13 cellular contexts compared by ENCODE assay signal in the genomic region with DNA sequence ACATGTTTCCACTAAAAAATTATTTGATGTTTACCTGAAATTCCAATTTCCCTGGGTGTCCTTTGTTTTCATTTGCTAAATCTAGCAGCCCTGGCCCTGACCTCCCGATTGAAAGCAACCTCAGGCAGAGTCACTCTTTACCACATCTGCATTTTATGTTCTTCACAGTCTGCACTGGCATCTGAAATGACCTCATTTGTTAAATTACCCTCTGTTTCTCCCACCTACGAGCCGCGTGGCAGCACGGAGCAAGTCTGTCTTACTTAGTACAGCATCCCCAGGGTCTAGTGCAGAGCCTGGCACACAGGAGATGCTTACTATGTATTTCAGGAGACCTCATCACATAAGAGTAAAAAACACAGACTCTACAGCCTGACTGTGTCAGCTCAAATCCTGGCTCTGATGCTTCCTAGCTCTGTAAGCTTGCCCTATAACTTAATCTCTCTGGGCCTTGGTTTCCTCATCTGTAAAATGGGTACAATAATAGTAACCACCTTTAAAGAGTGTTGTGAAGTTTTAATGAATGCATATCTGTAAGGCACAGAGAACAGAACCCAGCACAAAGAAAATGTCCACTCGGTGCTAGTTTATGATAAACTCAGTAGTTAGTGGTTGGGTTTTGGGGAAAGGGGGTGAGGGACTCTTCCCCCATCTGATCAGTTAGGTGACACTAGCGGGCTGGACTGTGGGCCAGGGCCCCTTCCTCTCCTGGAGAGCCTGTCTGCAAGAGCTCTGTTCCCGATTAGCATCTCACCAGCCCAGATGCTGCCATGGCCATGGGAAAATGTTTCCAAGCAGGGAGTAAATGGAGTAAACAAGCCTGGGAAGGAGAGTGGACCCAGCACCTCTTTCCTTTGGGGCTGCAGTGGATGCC.
DNase-seq lines count a peak whose midpoint lies in the region; ATAC-seq lines count a peak whose summit lies in the region.
"Had no signal": no experiment of that assay in that cellular context is flagged by ENCODE, and none has a peak within 500 bp of the region (broad histone marks: within the 10 kb centered on the region; RNA-seq: fewer than 3 reads in every experiment).

No MANE protein-coding gene starts in this region.

- peak overlapping the region; percentile 87 for H3K27ac Mint-ChIP-seq in activated CD4-positive, alpha-beta T cell treated with anti-CD3 and anti-CD28 coated beads, Interleukin-2, amount 10 ng/mL, durations not matched to agents 7 days and 5 days
- H3K27ac Mint-ChIP-seq in stimulated activated effector memory CD8-positive, alpha-beta T cell treated with anti-CD3 and anti-CD28 coated beads, Interleukin-12 subunit alpha, Interleukin-12 subunit beta, amount 100 ng/mL, for 72 hours = peak overlapping the region; percentile 98
- H3K27ac Mint-ChIP-seq: GM23338, progenitor cell of endocrine pancreas had no signal

- CTCF ChIA-PET in activated CD4-positive, alpha-beta T cell treated with anti-CD3 and anti-CD28 coated beads, Interleukin-2, amount 10 ng/mL, durations not matched to agents 7 days and 5 days (lab: Charles Lee) = interaction anchor here (0.5 to 5.7 kb wide), 7 partner anchors 12 to 1309 kb away, joined by 3 to 27 read pairs (median 3); no protein-coding TSS in a partner anchor

- peak overlapping the region; percentile 64 for H3K4me3 Mint-ChIP-seq in activated T-cell treated with anti-CD3 and anti-CD28 coated beads, Interleukin-2, amount 50 U/mL, for 4 hours
- H3K4me3 Mint-ChIP-seq in activated CD4-positive, alpha-beta T cell treated with anti-CD3 and anti-CD28 coated beads, Interleukin-2, amount 10 ng/mL, durations not matched to agents 7 days and 5 days = no peak overlapping the region
- H3K4me3 Mint-ChIP-seq in stimulated activated effector memory CD8-positive, alpha-beta T cell treated with anti-CD3 and anti-CD28 coated beads, Interleukin-12 subunit alpha, Interleukin-12 subunit beta, amount 100 ng/mL, for 72 hours = peak overlapping the region; percentile 72
- H3K4me3 Mint-ChIP-seq: GM23338 had no signal

- POLR2A ChIA-PET in activated CD4-positive, alpha-beta T cell treated with anti-CD3 and anti-CD28 coated beads, Interleukin-2, amount 10 ng/mL, durations not matched to agents 7 days and 5 days (lab: Charles Lee) = no interaction called here

- H3K9me3 Mint-ChIP-seq in activated T-cell treated with anti-CD3 and anti-CD28 coated beads, Interleukin-2, amount 50 U/mL, for 4 hours = no peaks in the 10 kb centered on the region
- H3K9me3 Mint-ChIP-seq in activated CD4-positive, alpha-beta T cell treated with anti-CD3 and anti-CD28 coated beads, Interleukin-2, amount 10 ng/mL, durations not matched to agents 7 days and 5 days = no peaks in the 10 kb centered on the region
- H3K9me3 Mint-ChIP-seq in stimulated activated effector memory CD8-positive, alpha-beta T cell treated with anti-CD3 and anti-CD28 coated beads, Interleukin-12 subunit alpha, Interleukin-12 subunit beta, amount 100 ng/mL, for 72 hours = no peaks in the 10 kb centered on the region
- H3K9me3 Mint-ChIP-seq: GM23338 had no signal

- peaks cover 40% of the 10 kb centered on the region for H3K36me3 Mint-ChIP-seq in activated T-cell treated with anti-CD3 and anti-CD28 coated beads, Interleukin-2, amount 50 U/mL, for 4 hours (ENCODE audit: insufficient read depth)
- H3K36me3 Mint-ChIP-seq in activated CD4-positive, alpha-beta T cell treated with anti-CD3 and anti-CD28 coated beads, Interleukin-2, amount 10 ng/mL, durations not matched to agents 7 days and 5 days (ENCODE audit: low read depth) = peaks cover 66% of the 10 kb centered on the region
- H3K36me3 Mint-ChIP-seq in stimulated activated effector memory CD8-positive, alpha-beta T cell treated with anti-CD3 and anti-CD28 coated beads, Interleukin-12 subunit alpha, Interleukin-12 subunit beta, amount 100 ng/mL, for 72 hours = peaks cover 91% of the 10 kb centered on the region

- no peaks in the 10 kb centered on the region for H3K27me3 Mint-ChIP-seq in activated T-cell treated with anti-CD3 and anti-CD28 coated beads, Interleukin-2, amount 50 U/mL, for 4 hours (ENCODE audit: low read depth)
- H3K27me3 Mint-ChIP-seq in activated CD4-positive, alpha-beta T cell treated with anti-CD3 and anti-CD28 coated beads, Interleukin-2, amount 10 ng/mL, durations not matched to agents 7 days and 5 days = no peaks in the 10 kb centered on the region
- H3K27me3 Mint-ChIP-seq: progenitor cell of endocrine pancreas had no signal

- no peak for DNase-seq in activated T-cell treated with anti-CD3 and anti-CD28 coated beads, Interleukin-2, amount 50 U/mL, for 4 hours
- no peak for DNase-seq in activated T-cell treated with anti-CD3 and anti-CD28 coated beads, Interleukin-2, amount 50 U/mL, for 1 hour
- peak; percentile 27 for DNase-seq in activated CD4-positive, alpha-beta T cell treated with anti-CD3 and anti-CD28 coated beads, Interleukin-2, amount 10 ng/mL, durations not matched to agents 7 days and 5 days
- DNase-seq in stimulated activated effector memory CD8-positive, alpha-beta T cell treated with anti-CD3 and anti-CD28 coated beads, Interleukin-12 subunit alpha, Interleukin-12 subunit beta, amount 100 ng/mL, for 72 hours (ENCODE audit: low spot score in 2 of 2) = peak in 1 of 2 donors; percentile 69
- no peak for DNase-seq in RPMI8226
- DNase-seq in HUDEP-2 (lab: John Stamatoyannopoulos, UW; ENCODE audit: unreplicated experiment in 76 of 76) = no peak
- DNase-seq: dermis blood vessel endothelial cell, GDM1, left lung had no signal

- peak; percentile 55 to 76 for ATAC-seq in activated T-cell treated with anti-CD3 and anti-CD28 coated beads, Interleukin-2, amount 50 U/mL, for 4 hours
- ATAC-seq in stimulated activated effector memory CD8-positive, alpha-beta T cell treated with anti-CD3 and anti-CD28 coated beads, Interleukin-12 subunit alpha, Interleukin-12 subunit beta, amount 100 ng/mL, for 72 hours = peak; percentile 85
- ATAC-seq in GM21786 (IDR thresholded peaks at IDR 0.05; ENCODE audit: unreplicated experiment) = no peak
- ATAC-seq: GM23338, left lung had no signal

- H3K4me1 Mint-ChIP-seq in activated T-cell treated with anti-CD3 and anti-CD28 coated beads, Interleukin-2, amount 50 U/mL, for 4 hours (ENCODE audit: low read depth) = peaks cover 54% of the 10 kb centered on the region
- H3K4me1 Mint-ChIP-seq in activated CD4-positive, alpha-beta T cell treated with anti-CD3 and anti-CD28 coated beads, Interleukin-2, amount 10 ng/mL, durations not matched to agents 7 days and 5 days = peaks cover 69% of the 10 kb centered on the region
- H3K4me1 Mint-ChIP-seq in stimulated activated effector memory CD8-positive, alpha-beta T cell treated with anti-CD3 and anti-CD28 coated beads, Interleukin-12 subunit alpha, Interleukin-12 subunit beta, amount 100 ng/mL, for 72 hours = peaks cover 82% of the 10 kb centered on the region

- H3K27ac ChIP-seq in cingulate gyrus (ENCODE audit: low read depth, low read length) = peak overlapping the region; percentile 94
